ENCODE assay signal across 8 cellular contexts in genomic region chr5:154858251-154858971, GRCh38. TPM values are rescaled to one million over a fixed set of nuclear protein-coding genes. Genes with fewer than 3 reads are reported as not detected.
DNase-seq lines count a peak whose midpoint lies in the region; ATAC-seq lines count a peak whose summit lies in the region.

Gene CNOT8 (plus strand): TSS chr5:154858627. CDS start chr5:154863279, 4,652 bp downstream.

- H3K27ac ChIP-seq in BLaER1: peak within 1 kb of the TSS; percentile 97

- no peaks in the 10 kb centered on the region for H3K9me3 ChIP-seq in BLaER1

- peaks cover 36% of the 10 kb centered on the region for H3K36me3 Mint-ChIP-seq in activated CD4-positive, alpha-beta T cell treated with anti-CD3 and anti-CD28 coated beads, Interleukin-2, amount 10 ng/mL, durations not matched to agents 7 days and 5 days (ENCODE audit: low read depth)

- DNase-seq in NCI-H69 (lab: John Stamatoyannopoulos, UW): peak; percentile 99
- DNase-seq in activated CD4-positive, alpha-beta T cell treated with anti-CD3 and anti-CD28 coated beads, Interleukin-2, amount 10 ng/mL, durations not matched to agents 7 days and 5 days: peak; percentile 97
- DNase-seq in cortex of kidney (lab: John Stamatoyannopoulos, UW): peak; percentile 68
- peak; percentile 99 for DNase-seq in left lobe of liver (ENCODE audit: low spot score)
- peak; percentile 96 for DNase-seq in stimulated activated CD4-positive, alpha-beta T cell treated with anti-CD3 and anti-CD28 coated beads, Interleukin-2, amount 100 ng/mL, for 4 hours (ENCODE audit: low read depth)

- POLR2A ChIA-PET in activated CD4-positive, alpha-beta T cell treated with anti-CD3 and anti-CD28 coated beads, Interleukin-2, amount 10 ng/mL, durations not matched to agents 7 days and 5 days (lab: Charles Lee): interaction anchor here (0.6 kb wide), 1 partner anchor 99 kb away, joined by 4 read pairs; no protein-coding TSS in a partner anchor

- peak within 1 kb of the TSS; percentile 88 for H3K4me3 Mint-ChIP-seq in activated CD4-positive, alpha-beta T cell treated with anti-CD3 and anti-CD28 coated beads, Interleukin-2, amount 10 ng/mL, durations not matched to agents 7 days and 5 days

- peaks cover 5% of the 10 kb centered on the region for H3K36me3 ChIP-seq in BLaER1

- H3K4me3 ChIP-seq in BLaER1: peak within 1 kb of the TSS; percentile 88

- H3K27me3 Mint-ChIP-seq in activated CD4-positive, alpha-beta T cell treated with anti-CD3 and anti-CD28 coated beads, Interleukin-2, amount 10 ng/mL, durations not matched to agents 7 days and 5 days: no peaks in the 10 kb centered on the region

- H3K27me3 ChIP-seq in BLaER1: no peaks in the 10 kb centered on the region

- H3K4me2 ChIP-seq in BLaER1: peak within 1 kb of the TSS; percentile 95

- H3K9ac ChIP-seq in BLaER1: peak within 1 kb of the TSS; percentile 92

- no peaks in the 10 kb centered on the region for H3K9me3 Mint-ChIP-seq in activated CD4-positive, alpha-beta T cell treated with anti-CD3 and anti-CD28 coated beads, Interleukin-2, amount 10 ng/mL, durations not matched to agents 7 days and 5 days

- H4K20me1 ChIP-seq in BLaER1: peaks cover 37% of the 10 kb centered on the region

- peaks cover 43% of the 10 kb centered on the region for H3K4me1 Mint-ChIP-seq in activated CD4-positive, alpha-beta T cell treated with anti-CD3 and anti-CD28 coated beads, Interleukin-2, amount 10 ng/mL, durations not matched to agents 7 days and 5 days

- CTCF ChIA-PET in activated CD4-positive, alpha-beta T cell treated with anti-CD3 and anti-CD28 coated beads, Interleukin-2, amount 10 ng/mL, durations not matched to agents 7 days and 5 days (lab: Charles Lee): interaction anchor here (1.2 kb wide), 1 partner anchor 106 kb away, joined by 3 read pairs; no protein-coding TSS in a partner anchor

- ATAC-seq in GM19328 (IDR thresholded peaks at IDR 0.05; ENCODE audit: unreplicated experiment) (peak; percentile 74), HG03520 (IDR thresholded peaks at IDR 0.05; ENCODE audit: unreplicated experiment) (peak; percentile 67), left lobe of liver (peak; percentile 85)

- peaks cover 53% of the 10 kb centered on the region for H3K4me1 ChIP-seq in BLaER1

- H3K27ac Mint-ChIP-seq in activated CD4-positive, alpha-beta T cell treated with anti-CD3 and anti-CD28 coated beads, Interleukin-2, amount 10 ng/mL, durations not matched to agents 7 days and 5 days: peak within 1 kb of the TSS; percentile 99

RNA-seq across cellular contexts. Expression of gene CNOT8, which starts in this region (rescaled TPM):
- 10 to 100 TPM; 78.7 to 84.7 TPM for total RNA-seq in activated CD4-positive, alpha-beta T cell treated with anti-CD3 and anti-CD28 coated beads, Interleukin-2, amount 10 ng/mL, durations not matched to agents 7 days and 5 days
- 18.0 TPM for total RNA-seq in left lobe of liver

Comparison
In these comparisons a context has a peak if more than half of its experiments do, and no peak if none do; other contexts are left out.
1. Peak in every context shown above with its lines: DNase-seq, ATAC-seq, H3K4me3 ChIP-seq and H3K27ac ChIP-seq.